In genomic region chr3:16231983-16232382, GRCh38 we compare ENCODE assay signal across 1 cellular context.
TF ChIP-seq lines count a peak whose summit lies in the region.

No MANE protein-coding gene starts in this region.

TF ChIP-seq in GM23338, 12 proteins besides CTCF, POLR2A, EP300 and RAD21 (continued from another document):
- TF ChIP-seq ZNF462 (CRISPR knock-in tag; IDR thresholded peaks at IDR 0.05) (no peak), ZNF114 (CRISPR knock-in tag; IDR thresholded peaks at IDR 0.05) (no peak), REST (IDR thresholded peaks at IDR 0.05; ENCODE audit: unreplicated experiment) (no peak)
TF ChIP-seq in GM23338: peak in this region for 0.
